ENCODE assay signal across 8 cellular contexts in the genomic region with DNA sequence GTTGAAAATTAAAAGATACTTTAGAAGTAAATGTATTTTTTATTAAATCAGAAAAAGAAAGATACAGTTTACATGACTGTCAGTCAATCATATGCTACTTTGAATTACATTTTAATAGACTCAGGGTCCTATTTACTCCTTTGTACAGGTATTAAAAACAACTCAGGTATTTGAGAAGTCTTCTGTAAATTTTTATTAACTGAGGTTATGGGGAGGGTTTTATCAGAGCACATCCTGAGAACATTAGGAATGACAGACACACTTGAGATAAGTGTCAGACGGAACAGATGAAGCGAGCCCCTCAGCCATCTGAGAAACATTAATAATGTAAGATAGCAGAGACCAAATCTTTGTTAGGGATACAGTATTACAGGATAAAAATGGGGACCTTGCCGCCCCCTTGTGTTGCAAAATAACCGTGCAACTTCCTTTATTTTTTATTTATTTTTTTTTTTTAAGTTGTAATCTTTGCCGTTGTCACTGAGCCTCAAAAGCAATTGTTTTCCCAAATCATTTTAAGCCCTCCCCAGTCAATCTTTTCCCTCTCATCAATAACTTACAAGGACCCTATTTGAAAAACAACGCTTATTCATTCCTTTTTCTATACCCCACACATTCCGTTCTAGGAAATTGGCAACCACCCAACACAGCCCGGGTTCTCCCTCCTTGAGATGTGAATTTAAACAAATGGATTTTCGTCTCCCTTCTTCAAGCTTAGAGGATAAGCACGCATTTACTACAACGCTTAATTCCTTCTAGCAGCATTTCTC.
DNase-seq lines count a peak whose midpoint lies in the region; ATAC-seq and TF ChIP-seq lines count a peak whose summit lies in the region.

No MANE protein-coding gene starts in this region.

- ATAC-seq in HG02763 (IDR thresholded peaks at IDR 0.05; ENCODE audit: unreplicated experiment) (no peak), GM19397 (IDR thresholded peaks at IDR 0.05; ENCODE audit: unreplicated experiment) (no peak)

- H3K4me3 ChIP-seq in WI38 (ENCODE audit: low read depth, low read length) = no peak overlapping the region
- H3K4me3 ChIP-seq in epithelial cell of proximal tubule (ENCODE audit: low read depth, low read length) = peak overlapping the region; percentile 31
- H3K4me3 ChIP-seq in retinal pigment epithelial cell (ENCODE audit: low read length) = peak overlapping the region; percentile 44

- TF ChIP-seq CTCF in WI38 (IDR thresholded peaks at IDR 0.05; ENCODE audit: low read depth, low read length) (peak; percentile 32; the same call in 1 of the 2 replicates), epithelial cell of proximal tubule (conservative IDR thresholded peaks at IDR 0.05; ENCODE audit: low read depth, low read length) (peak; percentile 65), retinal pigment epithelial cell (conservative IDR thresholded peaks at IDR 0.05; ENCODE audit: low read depth, low read length) (peak; percentile 63)

- peak; percentile 64 for DNase-seq in DMS114 treated with DMSO at 0.1 percent for 48 hours (lab: John Stamatoyannopoulos, UW; ENCODE audit: unreplicated experiment)
- DNase-seq in Kasumi-1 (lab: John Stamatoyannopoulos, UW) = peak; percentile 43 to 78
- no peak for DNase-seq in epithelial cell of proximal tubule (ENCODE audit: low read depth)
- no peak for DNase-seq in retinal pigment epithelial cell (ENCODE audit: low read depth)
- DNase-seq in NCI-H146 treated with DMSO at 0.1 percent for 48 hours (lab: John Stamatoyannopoulos, UW; ENCODE audit: unreplicated experiment) = no peak

Comparison
In these comparisons a context has a peak if more than half of its experiments do, and no peak if none do; other contexts are left out.
1. DNase-seq: peak in DMS114 treated with DMSO at 0.1 percent for 48 hours (single experiment) and Kasumi-1 (2 of 2); none in epithelial cell of proximal tubule (single experiment), retinal pigment epithelial cell (single experiment) and NCI-H146 treated with DMSO at 0.1 percent for 48 hours (single experiment).
2. Peak in every context shown above with its lines, with median percentiles within 50 percentile points of each other: CTCF ChIP-seq.